13 cellular contexts compared by ENCODE assay signal in genomic region chr16:900211-900610, GRCh38.
DNase-seq lines count a peak whose midpoint lies in the region; ATAC-seq and TF ChIP-seq lines count a peak whose summit lies in the region.
"Had no signal": no experiment of that assay in that cellular context is flagged by ENCODE, and none has a peak within 500 bp of the region (broad histone marks: within the 10 kb centered on the region; RNA-seq: fewer than 3 reads in every experiment).

No MANE protein-coding gene starts in this region.

- H3K36me3 Mint-ChIP-seq in WTC11: peaks cover 2% of the 10 kb centered on the region; the same call in 1 of the 2 replicates
- H3K36me3 Mint-ChIP-seq in nephron progenitor cell (ENCODE audit: low read depth): peaks cover 5% of the 10 kb centered on the region
- H3K36me3 Mint-ChIP-seq in activated CD4-positive, alpha-beta memory T cell treated with anti-CD3 and anti-CD28 coated beads for 36 hours: peaks cover 2% of the 10 kb centered on the region

- ATAC-seq in left ventricle myocardium superior: no peak
- no peak for ATAC-seq in left cardiac atrium
- ATAC-seq in WTC11: no peak
- ATAC-seq: CD8-positive, alpha-beta T cell; GM23338 had no signal

- CTCF ChIA-PET in WTC11 (lab: Charles Lee): interaction anchor here (1.4 kb wide), 1 partner anchor 155 kb away, joined by 4 read pairs; no protein-coding TSS in a partner anchor
- CTCF ChIA-PET in activated CD4-positive, alpha-beta memory T cell treated with anti-CD3 and anti-CD28 coated beads for 36 hours (lab: Charles Lee): no interaction called here

- H3K4me1 Mint-ChIP-seq in WTC11: no peaks in the 10 kb centered on the region
- peaks cover 51% of the 10 kb centered on the region for H3K4me1 Mint-ChIP-seq in nephron progenitor cell
- H3K4me1 Mint-ChIP-seq in activated CD4-positive, alpha-beta memory T cell treated with anti-CD3 and anti-CD28 coated beads for 36 hours (ENCODE audit: low read depth): no peaks in the 10 kb centered on the region

- intact Hi-C loops in left ventricle myocardium superior (cut with micrococcal nuclease): no loop called here
- intact Hi-C loops in left cardiac atrium (cut with DNase I): no loop called here
- intact Hi-C loops in activated CD4-positive, alpha-beta memory T cell treated with anti-CD3 and anti-CD28 coated beads for 36 hours (cut with micrococcal nuclease): no loop called here

- H3K9me3 Mint-ChIP-seq in WTC11 (peaks cover 2% of the 10 kb centered on the region), nephron progenitor cell (peaks cover 4% of the 10 kb centered on the region)
- no peaks in the 10 kb centered on the region for H3K9me3 Mint-ChIP-seq in activated CD4-positive, alpha-beta memory T cell treated with anti-CD3 and anti-CD28 coated beads for 36 hours
- H3K9me3 Mint-ChIP-seq: CD4-positive, CD25-positive, alpha-beta regulatory T cell; CD8-positive, alpha-beta T cell had no signal

- TF ChIP-seq CTCF in WTC11 (IDR thresholded peaks at IDR 0.05): no peak
- TF ChIP-seq CTCF in nephron progenitor cell (IDR thresholded peaks at IDR 0.05): no peak

- POLR2A ChIA-PET in WTC11 (lab: Charles Lee): no interaction called here
- POLR2A ChIA-PET in activated CD4-positive, alpha-beta memory T cell treated with anti-CD3 and anti-CD28 coated beads for 36 hours (lab: Charles Lee): no interaction called here

- H3K27me3 Mint-ChIP-seq in WTC11 (ENCODE audit: low read depth) (no peaks in the 10 kb centered on the region; the same call in 1 of the 2 replicates), nephron progenitor cell (ENCODE audit: low read depth, poor library complexity) (peaks cover 10% of the 10 kb centered on the region)
- no peaks in the 10 kb centered on the region for H3K27me3 Mint-ChIP-seq in activated CD4-positive, alpha-beta memory T cell treated with anti-CD3 and anti-CD28 coated beads for 36 hours
- H3K27me3 Mint-ChIP-seq: CD4-positive, CD25-positive, alpha-beta regulatory T cell had no signal

- H3K27ac Mint-ChIP-seq in WTC11 (peak overlapping the region; percentile 32; the same call in 1 of the 2 replicates), nephron progenitor cell (no peak overlapping the region)
- H3K27ac Mint-ChIP-seq in activated CD4-positive, alpha-beta memory T cell treated with anti-CD3 and anti-CD28 coated beads for 36 hours: no peak overlapping the region
- H3K27ac Mint-ChIP-seq: CD4-positive, CD25-positive, alpha-beta regulatory T cell; CD8-positive, alpha-beta T cell; GM23338; HFFc6 had no signal

- DNase-seq in left ventricle myocardium superior (peak; percentile 17), left cardiac atrium (no peak), WTC11 (ENCODE audit: low spot score) (no peak), nephron progenitor cell (no peak), NCI-H1048 (lab: John Stamatoyannopoulos, UW) (no peak)
- no peak for DNase-seq in activated CD4-positive, alpha-beta memory T cell treated with anti-CD3 and anti-CD28 coated beads for 36 hours
- DNase-seq: Caco-2; CD4-positive, CD25-positive, alpha-beta regulatory T cell; CD8-positive, alpha-beta T cell; DMS153; DND-41; HFFc6 had no signal

- H3K4me3 Mint-ChIP-seq in WTC11 (no peak overlapping the region), nephron progenitor cell (peak overlapping the region; percentile 69)
- no peak overlapping the region for H3K4me3 Mint-ChIP-seq in activated CD4-positive, alpha-beta memory T cell treated with anti-CD3 and anti-CD28 coated beads for 36 hours
- H3K4me3 Mint-ChIP-seq: CD4-positive, CD25-positive, alpha-beta regulatory T cell; CD8-positive, alpha-beta T cell; GM23338; HFFc6 had no signal

TF ChIP-seq in WTC11, 78 proteins besides CTCF, POLR2A, EP300 and RAD21:
- no peak for TF ChIP-seq NFE2L1 (CRISPR knock-in tag; IDR thresholded peaks at IDR 0.05)
- no peak for TF ChIP-seq STAT6 (CRISPR knock-in tag; conservative IDR thresholded peaks at IDR 0.05; ENCODE audit: low read depth)
- TF ChIP-seq CREM (CRISPR knock-in tag; IDR thresholded peaks at IDR 0.05): no peak
- no peak for TF ChIP-seq CBFB (CRISPR knock-in tag; IDR thresholded peaks at IDR 0.05; ENCODE audit: low read depth)
- TF ChIP-seq ZSCAN18 (CRISPR knock-in tag; IDR thresholded peaks at IDR 0.05): no peak
- no peak for TF ChIP-seq GRHL2 (CRISPR knock-in tag; IDR thresholded peaks at IDR 0.05; ENCODE audit: insufficient replicate concordance, severe bottlenecking)
- no peak for TF ChIP-seq FOXK1 (CRISPR knock-in tag; IDR thresholded peaks at IDR 0.05)
- TF ChIP-seq GTF2I (CRISPR knock-in tag; conservative IDR thresholded peaks at IDR 0.05): no peak
- no peak for TF ChIP-seq CDX4 (CRISPR knock-in tag; IDR thresholded peaks at IDR 0.05; ENCODE audit: borderline replicate concordance)
TF ChIP-seq in WTC11: peak in this region for 0.
